ENCODE assay signal across 8 cellular contexts in the genomic region with DNA sequence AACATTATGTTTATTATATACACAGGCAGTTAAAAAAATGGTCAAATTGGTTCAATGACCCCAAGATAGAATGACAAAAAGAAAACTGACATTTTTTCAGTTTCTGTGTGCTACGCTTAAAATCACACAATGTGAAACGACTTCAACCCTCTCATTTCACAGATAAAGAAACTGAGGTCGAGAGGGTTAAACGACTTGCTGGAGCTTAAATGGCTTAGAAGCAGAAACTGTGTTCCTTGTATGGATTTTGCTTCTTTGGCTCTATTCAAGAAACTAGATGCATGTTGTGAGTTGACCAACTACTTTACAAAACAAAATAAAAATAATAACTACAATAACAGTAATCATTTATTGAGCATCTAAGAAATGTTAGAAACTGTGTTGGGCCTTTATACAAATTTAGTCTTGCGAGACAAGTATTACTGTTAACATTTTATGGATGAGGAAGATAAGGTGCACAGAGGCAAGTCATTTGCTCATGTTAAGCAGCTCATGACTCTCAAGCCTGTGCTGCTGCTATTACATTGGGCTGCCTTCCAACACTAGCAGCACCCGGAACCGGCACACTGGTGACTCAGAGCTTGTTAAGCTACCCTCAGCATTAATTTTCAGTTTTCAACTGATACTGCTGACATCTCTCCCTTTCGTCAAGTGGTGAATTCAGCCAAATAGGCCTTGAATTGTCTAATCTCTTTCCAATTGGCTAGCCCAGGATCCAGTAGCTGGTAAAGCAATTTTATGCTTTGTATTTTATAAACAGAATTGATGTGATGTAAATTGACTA.
DNase-seq lines count a peak whose midpoint lies in the region; ATAC-seq and TF ChIP-seq lines count a peak whose summit lies in the region.

No MANE protein-coding gene starts in this region.

- in situ Hi-C loops in astrocyte of the spinal cord (cut with HindIII; ENCODE audit: low sequenced_read_pairs) = no loop called here

- intact Hi-C loops in left colon (cut with DNase I, micrococcal nuclease) = no loop called here

- H3K27ac ChIP-seq in AG04450 (ENCODE audit: low read depth, low read length) = no peak overlapping the region

- peak; percentile 81 for DNase-seq in AG04450 (ENCODE audit: low read depth, low spot score)
- DNase-seq in LNCaP clone FGC (ENCODE audit: low read depth) = peak; percentile 98
- peak; percentile 95 for DNase-seq in astrocyte of the spinal cord (ENCODE audit: low read depth, low spot score)
- DNase-seq in left colon = peak; percentile 44 to 67
- DNase-seq in activated naive CD4-positive, alpha-beta T cell treated with Interleukin-2 at 50 U/mL for 16 hours = no peak
- DNase-seq in NCI-H187 (lab: John Stamatoyannopoulos, UW) = no peak
- no peak for DNase-seq in activated CD4-positive, CD25-positive, alpha-beta regulatory T cell treated with anti-CD3 and anti-CD28 coated beads, Interleukin-2, amount 50 U/mL, for 72 hours

- peak; percentile 100 for ATAC-seq in left colon
- ATAC-seq in HG03439 (IDR thresholded peaks at IDR 0.05; ENCODE audit: unreplicated experiment) = no peak

- H3K4me3 ChIP-seq in AG04450 (ENCODE audit: low read depth, low read length) = no peak overlapping the region
- H3K4me3 ChIP-seq in LNCaP clone FGC (ENCODE audit: low read depth, low read length) = no peak overlapping the region
- H3K4me3 ChIP-seq in astrocyte of the spinal cord (ENCODE audit: low read depth, low read length) = no peak overlapping the region

- H3K27me3 ChIP-seq in AG04450 (ENCODE audit: control insufficient read depth, insufficient read depth, low read length) = no peaks in the 10 kb centered on the region

- no peaks in the 10 kb centered on the region for H3K9me3 ChIP-seq in AG04450 (ENCODE audit: control insufficient read depth, insufficient read depth, low read length)

- TF ChIP-seq CTCF in AG04450 (IDR thresholded peaks at IDR 0.05; ENCODE audit: low read depth, low read length) (no peak), LNCaP clone FGC (IDR thresholded peaks at IDR 0.05; ENCODE audit: control insufficient read depth, extremely low read depth, insufficient read depth) (no peak), astrocyte of the spinal cord (IDR thresholded peaks at IDR 0.05; ENCODE audit: low read depth, low read length) (no peak)

- CTCF ChIA-PET in AG04450 (lab: Charles Lee) = no interaction called here

- POLR2A ChIA-PET in AG04450 (lab: Yijun Ruan, JAX) = no interaction called here

Comparison
In these comparisons a context has a peak if more than half of its experiments do, and no peak if none do; other contexts are left out.
1. DNase-seq: peak in AG04450 (single experiment), LNCaP clone FGC (single experiment), astrocyte of the spinal cord (single experiment) and left colon (2 of 2); none in activated naive CD4-positive, alpha-beta T cell treated with Interleukin-2 at 50 U/mL for 16 hours (single experiment), NCI-H187 (0 of 2) and activated CD4-positive, CD25-positive, alpha-beta regulatory T cell treated with anti-CD3 and anti-CD28 coated beads, Interleukin-2, amount 50 U/mL, for 72 hours (single experiment).